Comparison of ENCODE assay signal across 1 cellular context in genomic region chr5:6820851-6821479, GRCh38.
TF ChIP-seq lines count a peak whose summit lies in the region.

No MANE protein-coding gene starts in this region.

TF ChIP-seq in H1, 55 proteins besides CTCF, POLR2A, EP300 and RAD21 (continued from another document):
- no peak for TF ChIP-seq USF2 (IDR thresholded peaks at IDR 0.05; ENCODE audit: low read length)
- no peak for TF ChIP-seq CTBP2 (IDR thresholded peaks at IDR 0.05; ENCODE audit: borderline replicate concordance, insufficient read depth, insufficient read length, low read length)
- no peak for TF ChIP-seq PHF8 (conservative IDR thresholded peaks at IDR 0.05; ENCODE audit: low read depth, low read length)
- TF ChIP-seq GABPA (IDR thresholded peaks at IDR 0.05; ENCODE audit: borderline replicate concordance, insufficient read depth, low read length) = no peak
- no peak for TF ChIP-seq KDM4A (IDR thresholded peaks at IDR 0.05; ENCODE audit: low read depth, low read length, severe bottlenecking)
- 0 out of 4 replicates have a peak, but pooled peaks of 1 of the 2 experiments have one; percentile 12 for TF ChIP-seq HDAC2 (IDR thresholded peaks at IDR 0.05; ENCODE audit: borderline replicate concordance in 1 of 2, low read depth in 2 of 2, low read length in 2 of 2)
- 0 out of 2 replicates have a peak, but pooled peaks have one; percentile 27 for TF ChIP-seq ATF3 (IDR thresholded peaks at IDR 0.05; ENCODE audit: insufficient read depth, low read depth, low read length)
